Comparison of ENCODE assay signal across 11 cellular contexts in genomic region chr13:25961294-25961693, GRCh38.
"Had no signal": no experiment of that assay in that cellular context is flagged by ENCODE, and none has a peak within 500 bp of the region (broad histone marks: within the 10 kb centered on the region; RNA-seq: fewer than 3 reads in every experiment).

No MANE protein-coding gene starts in this region.

- DNase-seq: GM23248, GOT3, H7, H9, HCEC 1CT, HFFc6 had no signal

- ATAC-seq: GM23338, HCT116 had no signal

- H3K27ac Mint-ChIP-seq: GM23338, H9, HFFc6 had no signal

- FAIRE-seq: H1, H54 had no signal

- H3K4me3 ChIP-seq: GM23248, GM23338, HAP-1 had no signal

- H2AFZ ChIP-seq: GM23248, GM23338 had no signal

- H3K36me3 ChIP-seq: HAP-1 had no signal

- H3K9me3 ChIP-seq: HAP-1 had no signal

- H3K27ac ChIP-seq: GM23248 had no signal

- H3K4me3 Mint-ChIP-seq: GM23338, H9, HFFc6 had no signal

- H3K4me2 ChIP-seq: GM23338 had no signal

- H3K9ac ChIP-seq: GM23248 had no signal
